ENCODE assay signal across 24 cellular contexts in genomic region chr7:106278695-106279094, GRCh38. TPM values are rescaled to one million over a fixed set of nuclear protein-coding genes. Genes with fewer than 3 reads are reported as not detected.
DNase-seq lines count a peak whose midpoint lies in the region; ATAC-seq, FAIRE-seq and TF ChIP-seq lines count a peak whose summit lies in the region.
"Had no signal": no experiment of that assay in that cellular context is flagged by ENCODE, and none has a peak within 500 bp of the region (broad histone marks: within the 10 kb centered on the region; RNA-seq: fewer than 3 reads in every experiment).

No MANE protein-coding gene starts in this region.

- H3K27ac ChIP-seq in breast epithelium (no peak overlapping the region), PC-3 (ENCODE audit: low read length) (no peak overlapping the region), astrocyte (ENCODE audit: low read depth, low read length) (no peak overlapping the region), smooth muscle cell (ENCODE audit: low read depth) (peak overlapping the region; percentile 19)
- H3K27ac ChIP-seq: adrenal gland, KMS-11, pancreas, right atrium auricular region had no signal

- H3F3A ChIP-seq in PC-3 (ENCODE audit: low read length, unreplicated experiment) (no peaks in the 10 kb centered on the region), smooth muscle cell (ENCODE audit: low read depth) (no peaks in the 10 kb centered on the region)

- peak; percentile 63 for ATAC-seq in PC-3
- ATAC-seq in GM18870 (IDR thresholded peaks at IDR 0.05; ENCODE audit: unreplicated experiment): no peak
- no peak for ATAC-seq in GM21619 (IDR thresholded peaks at IDR 0.05; ENCODE audit: unreplicated experiment)
- ATAC-seq: GM12878; naive thymus-derived CD8-positive, alpha-beta T cell; pancreas had no signal

- WGBS in smooth muscle cell (ENCODE audit: low lambda C conversion rate): 89% methylated on average over 2 of the region's 2 CpGs

- no peak for TF ChIP-seq CTCF in MCF 10A (IDR thresholded peaks at IDR 0.05; ENCODE audit: unreplicated experiment)
- TF ChIP-seq CTCF in breast epithelium (IDR thresholded peaks at IDR 0.05): no peak
- TF ChIP-seq CTCF in PC-3 (conservative IDR thresholded peaks at IDR 0.05; ENCODE audit: low read depth, low read length): no peak
- TF ChIP-seq CTCF in astrocyte (IDR thresholded peaks at IDR 0.05; ENCODE audit: insufficient read depth, low read depth, low read length): no peak
- TF ChIP-seq CTCF in smooth muscle cell (IDR thresholded peaks at IDR 0.05; ENCODE audit: borderline replicate concordance, insufficient read depth, poor library complexity, severe bottlenecking): no peak

- BruUV-seq in MCF 10A (replicated peaks; lab: Mats Ljungman, UMichigan) (no TSS peak), PC-3 (replicated peaks; lab: Mats Ljungman, UMichigan) (no TSS peak)

- no peaks in the 10 kb centered on the region for H3K9me2 ChIP-seq in PC-3 (replicated peaks; ENCODE audit: low read length)

- H3K36me3 Mint-ChIP-seq in MCF 10A (ENCODE audit: insufficient read depth, unreplicated experiment): peaks cover 79% of the 10 kb centered on the region
- peaks cover 5% of the 10 kb centered on the region for H3K36me3 Mint-ChIP-seq in astrocyte (ENCODE audit: low read depth, unreplicated experiment)

- peaks cover 29% of the 10 kb centered on the region for H3K4me1 Mint-ChIP-seq in MCF 10A (ENCODE audit: insufficient read depth, unreplicated experiment)
- H3K4me1 Mint-ChIP-seq in astrocyte (ENCODE audit: low read depth, unreplicated experiment): peaks cover 4% of the 10 kb centered on the region

- POLR2A ChIA-PET in MCF 10A (lab: Yijun Ruan, JAX) (interaction anchor here (0.5 to 2.8 kb wide), 9 partner anchors 9 to 213 kb away, joined by 3 to 14 read pairs (median 4); no protein-coding TSS in a partner anchor), PC-3 (lab: Charles Lee; ENCODE audit: unreplicated experiment) (interaction anchor here (0.9 kb wide), 1 partner anchor 94 kb away, joined by 3 read pairs; no protein-coding TSS in a partner anchor)

- no peak overlapping the region for H2AFZ ChIP-seq in PC-3 (ENCODE audit: low read length)
- no peak overlapping the region for H2AFZ ChIP-seq in astrocyte (ENCODE audit: low read depth, low read length)
- no peak overlapping the region for H2AFZ ChIP-seq in smooth muscle cell (ENCODE audit: low read depth)

- CTCF ChIA-PET in MCF 10A (lab: Yijun Ruan, JAX): interaction anchor here (0.7 to 3.0 kb wide), 4 partner anchors 8 to 623 kb away, joined by 3 to 18 read pairs (median 8); no protein-coding TSS in a partner anchor
- CTCF ChIA-PET in PC-3 (lab: Charles Lee): no interaction called here

- H3K27ac Mint-ChIP-seq in MCF 10A (ENCODE audit: low read depth, unreplicated experiment): peak overlapping the region; percentile 28
- H3K27ac Mint-ChIP-seq in astrocyte (ENCODE audit: unreplicated experiment): no peak overlapping the region
- H3K27ac Mint-ChIP-seq: CD4-positive, alpha-beta memory T cell; dendritic cell treated with granulocyte-macrophage colony-stimulating factor and Interleukin-4, amounts not matched to agents 40 ng/mL and 50 ng/mL, for 4 days; HFFc6; naive thymus-derived CD8-positive, alpha-beta T cell had no signal

- DNase-seq in MCF 10A (ENCODE audit: unreplicated experiment) (no peak), breast epithelium (ENCODE audit: low spot score in 2 of 2) (no peak), PC-3 (peak; percentile 56), astrocyte (ENCODE audit: low read depth) (peak; percentile 23), smooth muscle cell (lab: John Stamatoyannopoulos, UW; ENCODE audit: unreplicated experiment) (no peak), A172 (ENCODE audit: low spot score) (no peak)
- DNase-seq: activated CD4-positive, alpha-beta T cell treated with anti-CD3 and anti-CD28 coated beads for 48 hours; adrenal gland; CD4-positive, alpha-beta memory T cell; HFFc6; naive thymus-derived CD8-positive, alpha-beta T cell; NCI-H2029; NCI-H226; pancreas; SHP77; stimulated activated CD4-positive, alpha-beta T cell treated with anti-CD3 and anti-CD28 coated beads, Interleukin-4, amount 100 ng/mL, for 4 hours; SW 1271 had no signal

- H4K20me1 ChIP-seq in PC-3 (ENCODE audit: low read length) (peaks cover 50% of the 10 kb centered on the region), astrocyte (ENCODE audit: insufficient read depth, low read length) (peaks cover 53% of the 10 kb centered on the region), smooth muscle cell (ENCODE audit: low read depth) (peaks cover 100% of the 10 kb centered on the region)

- TF ChIP-seq POLR2A in breast epithelium (IDR thresholded peaks at IDR 0.05): no peak

- H3K4me1 ChIP-seq in breast epithelium (no peaks in the 10 kb centered on the region), PC-3 (ENCODE audit: insufficient read depth, low read length) (peaks cover 39% of the 10 kb centered on the region), astrocyte (ENCODE audit: insufficient read depth, low read length) (no peaks in the 10 kb centered on the region), smooth muscle cell (ENCODE audit: low read depth) (peaks cover 18% of the 10 kb centered on the region)

- H3K27me3 ChIP-seq in breast epithelium (no peaks in the 10 kb centered on the region), PC-3 (ENCODE audit: low read length) (no peaks in the 10 kb centered on the region), astrocyte (ENCODE audit: insufficient read depth, low read length) (no peaks in the 10 kb centered on the region), smooth muscle cell (ENCODE audit: low read depth) (no peaks in the 10 kb centered on the region)
- H3K27me3 ChIP-seq: adrenal gland, pancreas, right atrium auricular region had no signal

- no peaks in the 10 kb centered on the region for H3K27me3 Mint-ChIP-seq in MCF 10A (ENCODE audit: insufficient read depth, unreplicated experiment)
- no peaks in the 10 kb centered on the region for H3K27me3 Mint-ChIP-seq in astrocyte (ENCODE audit: low read depth, unreplicated experiment)
- H3K27me3 Mint-ChIP-seq: CD4-positive, alpha-beta memory T cell; dendritic cell treated with granulocyte-macrophage colony-stimulating factor and Interleukin-4, amounts not matched to agents 40 ng/mL and 50 ng/mL, for 4 days; naive thymus-derived CD8-positive, alpha-beta T cell had no signal

- H3K4me3 ChIP-seq in breast epithelium (no peak overlapping the region), PC-3 (ENCODE audit: low read length) (no peak overlapping the region), astrocyte (ENCODE audit: insufficient read depth, low read depth, low read length) (no peak overlapping the region), smooth muscle cell (no peak overlapping the region)
- H3K4me3 ChIP-seq: adrenal gland, pancreas, right atrium auricular region had no signal

- FAIRE-seq in astrocyte (lab: Jason Lieb, UNC): no peak
- FAIRE-seq: GM12878, pancreas, TTC549 had no signal

- H3K4me3 Mint-ChIP-seq in MCF 10A (ENCODE audit: unreplicated experiment) (peak overlapping the region; percentile 15), astrocyte (ENCODE audit: unreplicated experiment) (no peak overlapping the region)
- H3K4me3 Mint-ChIP-seq: CD4-positive, alpha-beta memory T cell; dendritic cell treated with granulocyte-macrophage colony-stimulating factor and Interleukin-4, amounts not matched to agents 40 ng/mL and 50 ng/mL, for 4 days; HFFc6; naive thymus-derived CD8-positive, alpha-beta T cell had no signal

- H3K79me2 ChIP-seq in PC-3 (ENCODE audit: low read length): peaks cover 77% of the 10 kb centered on the region
- peaks cover 71% of the 10 kb centered on the region for H3K79me2 ChIP-seq in astrocyte (ENCODE audit: insufficient read depth, low read length)
- H3K79me2 ChIP-seq in smooth muscle cell (ENCODE audit: low read depth): peaks cover 98% of the 10 kb centered on the region

- H3K4me2 ChIP-seq in PC-3 (ENCODE audit: low read length): peak overlapping the region; percentile 24
- H3K4me2 ChIP-seq in astrocyte (ENCODE audit: low read length): no peak overlapping the region
- no peak overlapping the region for H3K4me2 ChIP-seq in smooth muscle cell
- H3K4me2 ChIP-seq: KMS-11 had no signal

- H3K9ac ChIP-seq in PC-3 (ENCODE audit: low read length) (no peak overlapping the region), astrocyte (ENCODE audit: low read length) (no peak overlapping the region), smooth muscle cell (ENCODE audit: low read depth) (no peak overlapping the region)
- H3K9ac ChIP-seq: KMS-11 had no signal

- no peaks in the 10 kb centered on the region for H3K9me3 Mint-ChIP-seq in MCF 10A (ENCODE audit: unreplicated experiment)
- H3K9me3 Mint-ChIP-seq in astrocyte (ENCODE audit: unreplicated experiment): no peaks in the 10 kb centered on the region
- H3K9me3 Mint-ChIP-seq: CD4-positive, alpha-beta memory T cell; dendritic cell treated with granulocyte-macrophage colony-stimulating factor and Interleukin-4, amounts not matched to agents 40 ng/mL and 50 ng/mL, for 4 days; HFFc6; naive thymus-derived CD8-positive, alpha-beta T cell had no signal

- intact Hi-C loops in MCF 10A (cut with micrococcal nuclease): no loop called here
- intact Hi-C loops in breast epithelium (cut with DNase I; ENCODE audit: low total_unique reads): no loop called here
- intact Hi-C loops in PC-3 (cut with micrococcal nuclease): no loop called here

- H3K36me3 ChIP-seq in breast epithelium (no peaks in the 10 kb centered on the region), PC-3 (ENCODE audit: low read depth, low read length) (peaks cover 26% of the 10 kb centered on the region; the same call in 1 of the 2 replicates), astrocyte (ENCODE audit: insufficient read depth, low read length) (peaks cover 4% of the 10 kb centered on the region), smooth muscle cell (ENCODE audit: low read depth) (peaks cover 33% of the 10 kb centered on the region)

- no peaks in the 10 kb centered on the region for H3K9me3 ChIP-seq in breast epithelium
- H3K9me3 ChIP-seq in PC-3 (ENCODE audit: low read length): no peaks in the 10 kb centered on the region
- no peaks in the 10 kb centered on the region for H3K9me3 ChIP-seq in astrocyte (ENCODE audit: insufficient read depth, low read depth, low read length)
- H3K9me3 ChIP-seq in smooth muscle cell (replicated peaks; ENCODE audit: low read depth): no peaks in the 10 kb centered on the region
- H3K9me3 ChIP-seq: adrenal gland, pancreas, right atrium auricular region had no signal

RNA-seq across cellular contexts. Expression of gene NAMPT, which starts 6.1 kb away (rescaled TPM):
- 379 and 392 TPM in 2 replicates for total RNA-seq in MCF 10A (2022)
- 100 to 1,000 TPM; 195 to 751 (median 536) TPM for total RNA-seq in breast epithelium
- total RNA-seq in PC-3 (2014; rRNA removed): 55.2 and 66.0 TPM in 2 replicates
- 42.3 and 52.1 TPM in 2 replicates for total RNA-seq in astrocyte
- 189 and 239 TPM in 2 replicates for total RNA-seq in smooth muscle cell
- polyA plus RNA-seq in smooth muscle cell: 49.1 and 53.3 TPM in 2 replicates
- total RNA-seq in A172 (2014; rRNA removed; shearing (Covaris generic)): 54.9 and 68.3 TPM in 2 replicates

Comparison
In these comparisons a context has a peak if more than half of its experiments do, and no peak if none do; other contexts are left out.
1. DNase-seq: peak in PC-3 (single experiment) and astrocyte (single experiment); none in MCF 10A (single experiment), breast epithelium (0 of 2), smooth muscle cell (single experiment) and A172 (single experiment).